21 cellular contexts compared by ENCODE assay signal in the genomic region with DNA sequence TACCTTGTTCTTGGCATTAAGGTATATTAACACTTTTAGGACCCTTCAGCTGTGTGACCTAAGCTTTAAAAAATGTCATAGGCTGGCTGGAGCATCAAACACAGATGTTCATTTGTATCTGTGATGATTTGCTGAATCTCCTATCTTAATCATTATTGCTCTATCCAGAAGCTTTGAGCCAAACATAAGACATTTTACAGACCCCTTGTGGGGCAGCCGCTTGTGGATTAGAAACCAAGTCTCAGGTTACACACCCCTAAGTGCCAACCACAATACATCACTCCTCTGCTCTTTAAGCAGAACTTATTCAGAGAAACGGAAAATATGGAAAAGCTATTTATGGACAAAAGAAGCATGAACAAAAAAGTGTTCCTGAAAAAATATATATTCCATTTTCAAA.
DNase-seq lines count a peak whose midpoint lies in the region; ATAC-seq, FAIRE-seq and TF ChIP-seq lines count a peak whose summit lies in the region.
"Had no signal": no experiment of that assay in that cellular context is flagged by ENCODE, and none has a peak within 500 bp of the region (broad histone marks: within the 10 kb centered on the region; RNA-seq: fewer than 3 reads in every experiment).

No MANE protein-coding gene starts in this region.

- peak; percentile 64 for FAIRE-seq in GM12892 (lab: Jason Lieb, UNC)
- FAIRE-seq: colon, endometrium had no signal

- DNase-seq in GM12892 (ENCODE audit: insufficient read length) (no peak), NCI-H1436 treated with DMSO at 0.1 percent for 48 hours (lab: John Stamatoyannopoulos, UW) (peak; percentile 56), NCI-H748 treated with DMSO at 0.1 percent for 48 hours (lab: John Stamatoyannopoulos, UW) (peak; percentile 23), left kidney (ENCODE audit: low read depth, low spot score) (peak; percentile 30)
- DNase-seq in effector CD8-positive, alpha-beta T cell (lab: John Stamatoyannopoulos, UW): no peak
- DNase-seq: activated CD4-positive, alpha-beta T cell treated with anti-CD3 and anti-CD28 coated beads for 36 hours; activated CD8-positive, alpha-beta memory T cell treated with anti-CD3 and anti-CD28 coated beads, Interleukin-2, amount 10 ng/mL, durations not matched to agents 7 days and 5 days; activated naive CD8-positive, alpha-beta T cell treated with anti-CD3 and anti-CD28 coated beads for 36 hours; CD8-positive, alpha-beta T cell; heart right ventricle; immature natural killer cell; NCI-H1092 treated with DMSO at 0.1 percent for 48 hours; right cardiac atrium; stimulated activated CD4-positive, alpha-beta T cell treated with anti-CD3 and anti-CD28 coated beads, Interleukin-15, amount 100 ng/mL, for 24 hours; SW 1271; testis had no signal

- TF ChIP-seq POLR2A in GM12892 (IDR thresholded peaks at IDR 0.05; ENCODE audit: low read depth, low read length): no peak

- ATAC-seq in GM21447 (IDR thresholded peaks at IDR 0.05; ENCODE audit: unreplicated experiment) (no peak), GM19463 (IDR thresholded peaks at IDR 0.05; ENCODE audit: unreplicated experiment) (no peak), GM18520 (IDR thresholded peaks at IDR 0.05; ENCODE audit: unreplicated experiment) (no peak)
- ATAC-seq: activated CD4-positive, alpha-beta T cell treated with anti-CD3 and anti-CD28 coated beads for 36 hours; activated CD8-positive, alpha-beta memory T cell treated with anti-CD3 and anti-CD28 coated beads, Interleukin-2, amount 10 ng/mL, durations not matched to agents 7 days and 5 days; CD8-positive, alpha-beta T cell; heart right ventricle; right cardiac atrium had no signal

Comparison
In these comparisons a context has a peak if more than half of its experiments do, and no peak if none do; other contexts are left out.
1. DNase-seq: peak in NCI-H1436 treated with DMSO at 0.1 percent for 48 hours (single experiment), NCI-H748 treated with DMSO at 0.1 percent for 48 hours (single experiment) and left kidney (single experiment); none in GM12892 (single experiment) and effector CD8-positive, alpha-beta T cell (single experiment).